Comparison of ENCODE assay signal across 10 cellular contexts in the genomic region with DNA sequence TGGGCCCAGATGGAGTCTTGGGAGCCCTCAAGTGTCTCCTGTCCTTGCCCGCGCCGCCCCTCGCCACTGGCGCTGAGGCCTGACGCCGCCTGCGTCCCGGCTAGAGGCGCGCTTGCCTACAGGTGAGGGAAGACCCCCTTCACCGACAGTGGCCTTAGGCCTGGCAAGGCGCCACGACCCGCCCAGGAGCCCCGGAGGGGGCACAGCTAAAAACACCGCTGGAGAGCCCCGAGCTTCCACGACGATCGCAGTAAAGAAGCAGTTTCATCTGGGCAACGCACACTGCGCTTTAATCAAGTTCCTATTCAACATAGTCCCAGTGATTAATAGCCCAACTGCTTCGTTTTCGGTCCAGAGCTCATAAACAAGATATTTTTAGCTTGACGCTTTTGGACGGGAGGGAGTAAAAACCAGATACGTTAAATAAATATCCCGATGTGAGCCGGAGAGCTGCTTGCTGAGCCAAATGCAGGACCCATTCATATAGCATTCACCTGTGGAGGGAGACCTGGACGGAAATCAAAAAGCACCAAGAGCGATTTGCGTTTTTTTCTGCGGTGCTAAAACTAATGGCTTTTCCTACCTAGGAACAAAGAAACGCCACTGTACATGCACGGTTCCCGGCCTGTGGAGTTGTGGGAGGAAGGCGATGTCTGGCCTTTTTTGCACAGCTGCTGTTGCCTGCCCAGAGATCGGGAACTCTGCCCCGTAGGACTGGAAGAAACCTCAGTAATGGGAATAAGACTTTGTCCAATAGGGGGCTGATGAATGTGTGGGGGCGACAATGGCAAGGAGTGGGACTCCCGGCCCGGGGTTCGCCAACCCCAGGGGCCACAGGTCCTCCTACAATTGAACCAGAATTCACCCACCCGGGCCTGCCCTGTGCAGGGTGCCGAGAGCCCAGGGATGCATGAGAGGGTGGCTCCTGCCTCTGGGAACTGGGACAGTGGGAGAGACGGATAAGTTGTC. TPM values are rescaled to one million over a fixed set of nuclear protein-coding genes. Genes with fewer than 3 reads are reported as not detected.
A peak's percentile ranks its signal among the peaks of the same experiment; 100 is the strongest.
DNase-seq lines count a peak whose midpoint lies in the region; ATAC-seq and TF ChIP-seq lines count a peak whose summit lies in the region.
"Had no signal": no experiment of that assay in that cellular context is flagged by ENCODE, and none has a peak within 500 bp of the region (broad histone marks: within the 10 kb centered on the region; RNA-seq: fewer than 3 reads in every experiment).

No MANE protein-coding gene starts in this region.

- no peaks in the 10 kb centered on the region for H3K9me3 Mint-ChIP-seq in immature natural killer cell
- H3K9me3 Mint-ChIP-seq: activated naive CD8-positive, alpha-beta T cell treated with anti-CD3 and anti-CD28 coated beads, Interleukin-2, amount 10 ng/mL, durations not matched to agents 7 days and 5 days had no signal

- H3K27ac Mint-ChIP-seq in immature natural killer cell: no peak overlapping the region
- H3K27ac Mint-ChIP-seq: activated naive CD8-positive, alpha-beta T cell treated with anti-CD3 and anti-CD28 coated beads, Interleukin-2, amount 10 ng/mL, durations not matched to agents 7 days and 5 days had no signal

- peak overlapping the region; percentile 51 for H3K4me3 ChIP-seq in astrocyte of the cerebellum (ENCODE audit: low read depth, low read length)
- H3K4me3 ChIP-seq in skeletal muscle cell (ENCODE audit: low read depth, low read length): peak overlapping the region; percentile 67

- H3K4me1 Mint-ChIP-seq in immature natural killer cell: peaks cover 0 to 6% of the 10 kb centered on the region in 2 donors
- H3K4me1 Mint-ChIP-seq: activated naive CD8-positive, alpha-beta T cell treated with anti-CD3 and anti-CD28 coated beads, Interleukin-2, amount 10 ng/mL, durations not matched to agents 7 days and 5 days had no signal

- peak; percentile 30 for DNase-seq in GM13976 (ENCODE audit: low spot score)
- no peak for DNase-seq in astrocyte of the cerebellum (ENCODE audit: low read depth)
- DNase-seq in immature natural killer cell: no peak
- no peak for DNase-seq in skeletal muscle cell (ENCODE audit: low read depth)
- no peak for DNase-seq in activated gamma-delta T cell (lab: John Stamatoyannopoulos, UW)
- DNase-seq in DMS114 treated with DMSO at 0.1 percent for 48 hours (lab: John Stamatoyannopoulos, UW; ENCODE audit: unreplicated experiment): no peak
- no peak for DNase-seq in NCI-H2171 treated with DMSO at 0.1 percent for 48 hours (lab: John Stamatoyannopoulos, UW)
- DNase-seq: activated naive CD8-positive, alpha-beta T cell treated with anti-CD3 and anti-CD28 coated beads, Interleukin-2, amount 10 ng/mL, durations not matched to agents 7 days and 5 days; NCI-H524 had no signal

- no peak for ATAC-seq in GM18858 (IDR thresholded peaks at IDR 0.05; ENCODE audit: unreplicated experiment)

- in situ Hi-C loops in GM13976 (cut with MboI; ENCODE audit: low sequenced_read_pairs, unreplicated experiment) (no loop called here), astrocyte of the cerebellum (cut with HindIII; ENCODE audit: low sequenced_read_pairs) (no loop called here)

- peak overlapping the region; percentile 33 to 76 (median 53) for H3K4me3 Mint-ChIP-seq in immature natural killer cell
- H3K4me3 Mint-ChIP-seq: activated naive CD8-positive, alpha-beta T cell treated with anti-CD3 and anti-CD28 coated beads, Interleukin-2, amount 10 ng/mL, durations not matched to agents 7 days and 5 days had no signal

- TF ChIP-seq CTCF in GM13976 (IDR thresholded peaks at IDR 0.05; ENCODE audit: borderline replicate concordance, control extremely low read depth, extremely low read depth, insufficient read depth, missing control alignments) (no peak), astrocyte of the cerebellum (IDR thresholded peaks at IDR 0.05; ENCODE audit: low read depth, low read length, missing control alignments) (no peak)

- peaks cover 1 to 11% (median 6%) of the 10 kb centered on the region in 3 donors for H3K27me3 Mint-ChIP-seq in immature natural killer cell (ENCODE audit: low read depth in 3 of 3)

- H3K36me3 Mint-ChIP-seq in immature natural killer cell: no peaks in the 10 kb centered on the region
- H3K36me3 Mint-ChIP-seq: activated naive CD8-positive, alpha-beta T cell treated with anti-CD3 and anti-CD28 coated beads, Interleukin-2, amount 10 ng/mL, durations not matched to agents 7 days and 5 days had no signal

RNA-seq across cellular contexts. Expression of gene CEBPA, which starts 1.7 kb away (rescaled TPM):
- 1 to 10 TPM; 2.7 to 5.3 (median 3.9) TPM for polyA plus RNA-seq in immature natural killer cell
